18 cellular contexts compared by ENCODE assay signal in genomic region chr2:47893771-47894170, GRCh38.
"Had no signal": no experiment of that assay in that cellular context is flagged by ENCODE, and none has a peak within 500 bp of the region (broad histone marks: within the 10 kb centered on the region; RNA-seq: fewer than 3 reads in every experiment).

No MANE protein-coding gene starts in this region.

- FAIRE-seq: keratinocyte had no signal

- H3K27me3 Mint-ChIP-seq: activated CD8-positive, alpha-beta memory T cell treated with anti-CD3 and anti-CD28 coated beads, Interleukin-2, amount 10 ng/mL, durations not matched to agents 7 days and 5 days; central memory CD8-positive, alpha-beta T cell; memory B cell had no signal

- H3K27ac Mint-ChIP-seq: activated CD8-positive, alpha-beta memory T cell treated with anti-CD3 and anti-CD28 coated beads, Interleukin-2, amount 10 ng/mL, durations not matched to agents 7 days and 5 days; memory B cell; T-helper 1 cell treated with Interleukin-12 subunit alpha and Interleukin-12 subunit beta and Interleukin-4 antibody, amounts not matched to agents 30 μg/mL and 1 μg/mL, for 36 hours had no signal

- H3K4me3 Mint-ChIP-seq: activated CD8-positive, alpha-beta memory T cell treated with anti-CD3 and anti-CD28 coated beads, Interleukin-2, amount 10 ng/mL, durations not matched to agents 7 days and 5 days; central memory CD8-positive, alpha-beta T cell; memory B cell; neural crest cell; T-helper 1 cell treated with Interleukin-12 subunit alpha and Interleukin-12 subunit beta and Interleukin-4 antibody, amounts not matched to agents 30 μg/mL and 1 μg/mL, for 36 hours had no signal

- H3K9me3 Mint-ChIP-seq: central memory CD8-positive, alpha-beta T cell; memory B cell; neural crest cell; T-helper 1 cell treated with Interleukin-12 subunit alpha and Interleukin-12 subunit beta and Interleukin-4 antibody, amounts not matched to agents 30 μg/mL and 1 μg/mL, for 36 hours had no signal

- H3K4me1 ChIP-seq: parathyroid adenoma had no signal

- ATAC-seq: activated CD4-positive, CD25-positive, alpha-beta regulatory T cell treated with anti-CD3 and anti-CD28 coated beads, Interleukin-2, amount 50 U/mL, for 24 hours; activated CD8-positive, alpha-beta memory T cell treated with anti-CD3 and anti-CD28 coated beads, Interleukin-2, amount 10 ng/mL, durations not matched to agents 7 days and 5 days; body of pancreas; left lung had no signal

- H3K4me3 ChIP-seq: body of pancreas, left lung, thyroid gland, vagina had no signal

- H3K27me3 ChIP-seq: body of pancreas, left lung, thyroid gland, vagina had no signal

- H3K9me3 ChIP-seq: body of pancreas, left lung, thyroid gland, vagina had no signal

- H2AFZ ChIP-seq: parathyroid adenoma had no signal

- H3K36me3 ChIP-seq: thyroid gland, vagina had no signal

- H3K9ac ChIP-seq: parathyroid adenoma had no signal

- H3K27ac ChIP-seq: body of pancreas, left lung, parathyroid adenoma, thyroid gland, vagina had no signal

- DNase-seq: activated CD4-positive, alpha-beta T cell treated with anti-CD3 and anti-CD28 coated beads, Interleukin-2, amount 50 U/mL, for 4 hours; activated CD8-positive, alpha-beta memory T cell treated with anti-CD3 and anti-CD28 coated beads, Interleukin-2, amount 10 ng/mL, durations not matched to agents 7 days and 5 days; activated naive CD4-positive, alpha-beta T cell treated with Interleukin-2 at 50 U/mL for 16 hours; amniotic stem cell; body of pancreas; dermis blood vessel endothelial cell; left lung; stimulated activated CD4-positive, alpha-beta T cell treated with anti-CD3 and anti-CD28 coated beads, Interleukin-15, amount 100 ng/mL, for 24 hours; stimulated activated CD4-positive, alpha-beta T cell treated with anti-CD3 and anti-CD28 coated beads, Interleukin-4, amount 100 ng/mL, for 4 hours; thyroid gland had no signal
